Comparison of ENCODE assay signal across 9 cellular contexts in the genomic region with DNA sequence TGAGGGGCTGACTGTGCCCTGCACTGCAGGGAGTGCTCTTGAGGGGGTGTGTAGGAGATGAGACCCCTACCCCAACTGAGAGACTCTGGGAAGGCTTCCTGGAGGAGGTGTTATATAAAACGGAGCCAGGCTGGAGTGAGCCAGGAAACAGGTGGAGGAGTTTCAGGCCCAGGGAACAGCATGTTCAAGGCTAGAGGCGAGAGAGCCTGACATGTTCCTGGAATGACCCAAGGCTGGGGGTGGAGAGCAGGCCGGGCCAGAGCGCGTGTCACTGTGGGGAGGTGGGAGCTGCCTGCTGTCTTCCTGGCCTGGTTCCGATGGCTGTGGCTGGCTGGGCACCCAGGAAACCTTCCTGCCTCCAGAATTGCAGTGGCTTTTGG. TPM values are rescaled to one million over a fixed set of nuclear protein-coding genes. Genes with fewer than 3 reads are reported as not detected.
DNase-seq lines count a peak whose midpoint lies in the region; ATAC-seq and TF ChIP-seq lines count a peak whose summit lies in the region.
"Had no signal": no experiment of that assay in that cellular context is flagged by ENCODE, and none has a peak within 500 bp of the region (broad histone marks: within the 10 kb centered on the region; RNA-seq: fewer than 3 reads in every experiment).

No MANE protein-coding gene starts in this region.

- TF ChIP-seq POLR2A in thyroid gland (IDR thresholded peaks at IDR 0.05): no peak

- H3K9me3 Mint-ChIP-seq in endodermal cell (no peaks in the 10 kb centered on the region), mesothelial cell of epicardium (no peaks in the 10 kb centered on the region), T-cell (no peaks in the 10 kb centered on the region)
- H3K9me3 Mint-ChIP-seq in activated CD4-positive, alpha-beta T cell treated with anti-CD3 and anti-CD28 coated beads for 36 hours (ENCODE audit: low read depth): no peaks in the 10 kb centered on the region
- H3K9me3 Mint-ChIP-seq: IgD-negative memory B cell had no signal

- CTCF ChIA-PET in Panc1 (lab: Charles Lee): no interaction called here
- CTCF ChIA-PET in activated CD4-positive, alpha-beta T cell treated with anti-CD3 and anti-CD28 coated beads for 36 hours (lab: Charles Lee): interaction anchor here (0.7 kb wide), 1 partner anchor 78 kb away, joined by 3 read pairs; no protein-coding TSS in a partner anchor
- CTCF ChIA-PET in T-cell (lab: Charles Lee): no interaction called here

- in situ Hi-C loops in Panc1 (cut with HindIII; ENCODE audit: low pct_unique_long_range_greater_than_20kb, low sequenced_read_pairs): no loop called here

- intact Hi-C loops in Panc1 (cut with micrococcal nuclease; ENCODE audit: unreplicated experiment): no loop called here
- intact Hi-C loops in thyroid gland (cut with DNase I): no loop called here
- intact Hi-C loops in activated CD4-positive, alpha-beta T cell treated with anti-CD3 and anti-CD28 coated beads for 36 hours (cut with DNase I, micrococcal nuclease): no loop called here

- POLR2A ChIA-PET in Panc1 (lab: Charles Lee) (no interaction called here), T-cell (lab: Charles Lee) (no interaction called here)
- POLR2A ChIA-PET in activated CD4-positive, alpha-beta T cell treated with anti-CD3 and anti-CD28 coated beads for 36 hours (lab: Charles Lee): no interaction called here

- BruUV-seq in Panc1 (replicated peaks; lab: Mats Ljungman, UMichigan): no TSS peak

- H3K36me3 Mint-ChIP-seq in endodermal cell (ENCODE audit: low read depth) (no peaks in the 10 kb centered on the region), mesothelial cell of epicardium (no peaks in the 10 kb centered on the region), T-cell (no peaks in the 10 kb centered on the region)
- no peaks in the 10 kb centered on the region for H3K36me3 Mint-ChIP-seq in activated CD4-positive, alpha-beta T cell treated with anti-CD3 and anti-CD28 coated beads for 36 hours (ENCODE audit: low read depth)

- H3K36me3 ChIP-seq in Panc1 (ENCODE audit: control insufficient read depth, insufficient read depth, low read length): no peaks in the 10 kb centered on the region
- no peaks in the 10 kb centered on the region for H3K36me3 ChIP-seq in endodermal cell (ENCODE audit: control insufficient read depth, insufficient read depth, low read length)
- H3K36me3 ChIP-seq in thyroid gland: no peaks in the 10 kb centered on the region

- H3K4me3 Mint-ChIP-seq in endodermal cell (no peak overlapping the region), mesothelial cell of epicardium (no peak overlapping the region), T-cell (no peak overlapping the region)
- H3K4me3 Mint-ChIP-seq in activated CD4-positive, alpha-beta T cell treated with anti-CD3 and anti-CD28 coated beads for 36 hours: no peak overlapping the region
- H3K4me3 Mint-ChIP-seq: IgD-negative memory B cell had no signal

- WGBS in endodermal cell (ENCODE audit: insufficient coverage in 1 of 2, insufficient read length in 1 of 2), 2 experiments: 83 to 87% methylated on average over 3 to 6 of the region's 6 CpGs
- 44 to 79% methylated on average over 5 of the region's 6 CpGs for WGBS in thyroid gland, 2 donors

- H3K27ac ChIP-seq in Panc1 (ENCODE audit: low read length): peak overlapping the region; percentile 65
- peak overlapping the region; percentile 72 for H3K27ac ChIP-seq in endodermal cell (ENCODE audit: low read depth, low read length)
- peak overlapping the region; percentile 5 to 78 (median 76) for H3K27ac ChIP-seq in thyroid gland

- H3K4me3 ChIP-seq in Panc1 (ENCODE audit: low read depth in 2 of 2, low read length in 2 of 2): no peak overlapping the region
- no peak overlapping the region for H3K4me3 ChIP-seq in endodermal cell (ENCODE audit: low read length)
- no peak overlapping the region for H3K4me3 ChIP-seq in thyroid gland (replicated peaks in 1 of 3)

- H3K27me3 ChIP-seq in Panc1 (ENCODE audit: control insufficient read depth, insufficient read depth, low read length) (no peaks in the 10 kb centered on the region), endodermal cell (ENCODE audit: control insufficient read depth, insufficient read depth, low read length, poor library complexity, severe bottlenecking) (no peaks in the 10 kb centered on the region), thyroid gland (no peaks in the 10 kb centered on the region)

- no peak for ATAC-seq in Panc1
- no peak for ATAC-seq in HG02852 (IDR thresholded peaks at IDR 0.05; ENCODE audit: unreplicated experiment)
- ATAC-seq in activated CD4-positive, alpha-beta T cell treated with anti-CD3 and anti-CD28 coated beads for 36 hours: no peak
- no peak for ATAC-seq in T-cell (replicated peaks in 1 of 4)

- peaks cover 61% of the 10 kb centered on the region for H3K4me1 ChIP-seq in Panc1 (ENCODE audit: control insufficient read depth, insufficient read depth, low read length)
- no peaks in the 10 kb centered on the region for H3K4me1 ChIP-seq in endodermal cell (ENCODE audit: control insufficient read depth, insufficient read depth, low read length)
- H3K4me1 ChIP-seq in thyroid gland: peaks cover 85 to 100% of the 10 kb centered on the region in 2 donors

- TF ChIP-seq CTCF in Panc1 (IDR thresholded peaks at IDR 0.05): no peak
- no peak for TF ChIP-seq CTCF in endodermal cell (conservative IDR thresholded peaks at IDR 0.05)
- TF ChIP-seq CTCF in mesothelial cell of epicardium (IDR thresholded peaks at IDR 0.05; ENCODE audit: unreplicated experiment): no peak
- TF ChIP-seq CTCF in thyroid gland (IDR thresholded peaks at IDR 0.05): no peak

- H3K27me3 Mint-ChIP-seq in endodermal cell (ENCODE audit: insufficient read depth) (no peaks in the 10 kb centered on the region), mesothelial cell of epicardium (ENCODE audit: low read depth) (no peaks in the 10 kb centered on the region), T-cell (no peaks in the 10 kb centered on the region)
- H3K27me3 Mint-ChIP-seq in activated CD4-positive, alpha-beta T cell treated with anti-CD3 and anti-CD28 coated beads for 36 hours: no peaks in the 10 kb centered on the region
- H3K27me3 Mint-ChIP-seq: IgD-negative memory B cell had no signal

- H3K9me3 ChIP-seq in Panc1 (ENCODE audit: control insufficient read depth, insufficient read depth, low read depth, low read length) (no peaks in the 10 kb centered on the region), endodermal cell (ENCODE audit: control insufficient read depth, low read length) (no peaks in the 10 kb centered on the region), thyroid gland (no peaks in the 10 kb centered on the region)

- H3K4me1 Mint-ChIP-seq in endodermal cell (peaks cover 6% of the 10 kb centered on the region), mesothelial cell of epicardium (peaks cover 31% of the 10 kb centered on the region), T-cell (peaks cover 4 to 23% (median 19%) of the 10 kb centered on the region in 3 donors)
- no peaks in the 10 kb centered on the region for H3K4me1 Mint-ChIP-seq in activated CD4-positive, alpha-beta T cell treated with anti-CD3 and anti-CD28 coated beads for 36 hours

- H3K27ac Mint-ChIP-seq in endodermal cell (peak overlapping the region; percentile 58), mesothelial cell of epicardium (peak overlapping the region; percentile 84), T-cell (no peak overlapping the region)
- H3K27ac Mint-ChIP-seq in activated CD4-positive, alpha-beta T cell treated with anti-CD3 and anti-CD28 coated beads for 36 hours: no peak overlapping the region

- H3K9ac ChIP-seq in endodermal cell (ENCODE audit: extremely low read depth, low read length, poor library complexity, severe bottlenecking): no peak overlapping the region

- DNase-seq in Panc1 (ENCODE audit: low read depth, low spot score) (no peak), endodermal cell (no peak), mesothelial cell of epicardium (ENCODE audit: low spot score in 2 of 2, unreplicated experiment in 2 of 2) (no peak), thyroid gland (peak in 1 of 2 donors; percentile 45), superior temporal gyrus (ENCODE audit: extremely low spot score) (no peak), T-cell (no peak)
- no peak for DNase-seq in activated CD4-positive, alpha-beta T cell treated with anti-CD3 and anti-CD28 coated beads for 36 hours

RNA-seq across cellular contexts. Expression of a gene that starts 48.7 kb away (rescaled TPM):
- 31.6 TPM for total RNA-seq in Panc1 (2021; ENCODE audit: unreplicated experiment)
- 45.8 TPM for polyA plus RNA-seq in Panc1 (2012; ENCODE audit: insufficient read length)
- 10 to 100 TPM; 58.3 to 70.6 TPM for total RNA-seq in endodermal cell
- polyA plus RNA-seq in endodermal cell (2013, experiment 1 of 2): 37.4 TPM
- polyA plus RNA-seq in endodermal cell (2013, experiment 2 of 2): 33.9 TPM
- 43.7 to 46.0 TPM (median 45.0 TPM) in 3 replicates for total RNA-seq in mesothelial cell of epicardium
- 10 to 100 TPM; 39.4 to 81.3 (median 67.4) TPM for total RNA-seq in thyroid gland
- total RNA-seq in activated CD4-positive, alpha-beta T cell treated with anti-CD3 and anti-CD28 coated beads for 36 hours: 10 to 100 TPM; 17.6 to 20.9 TPM
- 10 to 100 TPM in 4 of 5 donors, 1 to 10 TPM in 1; 5.6 to 17.7 (median 14.5) TPM for total RNA-seq in T-cell

Comparison
In these comparisons a context has a peak if more than half of its experiments do, and no peak if none do; other contexts are left out.
1. H3K27ac Mint-ChIP-seq: peak in endodermal cell (single experiment) and mesothelial cell of epicardium (single experiment); none in activated CD4-positive, alpha-beta T cell treated with anti-CD3 and anti-CD28 coated beads for 36 hours (single experiment) and T-cell (0 of 2).
2. Peak in every context shown above with its lines, with median percentiles within 50 percentile points of each other: H3K27ac ChIP-seq.